Comparison of ENCODE assay signal across 1 cellular context in the genomic region with DNA sequence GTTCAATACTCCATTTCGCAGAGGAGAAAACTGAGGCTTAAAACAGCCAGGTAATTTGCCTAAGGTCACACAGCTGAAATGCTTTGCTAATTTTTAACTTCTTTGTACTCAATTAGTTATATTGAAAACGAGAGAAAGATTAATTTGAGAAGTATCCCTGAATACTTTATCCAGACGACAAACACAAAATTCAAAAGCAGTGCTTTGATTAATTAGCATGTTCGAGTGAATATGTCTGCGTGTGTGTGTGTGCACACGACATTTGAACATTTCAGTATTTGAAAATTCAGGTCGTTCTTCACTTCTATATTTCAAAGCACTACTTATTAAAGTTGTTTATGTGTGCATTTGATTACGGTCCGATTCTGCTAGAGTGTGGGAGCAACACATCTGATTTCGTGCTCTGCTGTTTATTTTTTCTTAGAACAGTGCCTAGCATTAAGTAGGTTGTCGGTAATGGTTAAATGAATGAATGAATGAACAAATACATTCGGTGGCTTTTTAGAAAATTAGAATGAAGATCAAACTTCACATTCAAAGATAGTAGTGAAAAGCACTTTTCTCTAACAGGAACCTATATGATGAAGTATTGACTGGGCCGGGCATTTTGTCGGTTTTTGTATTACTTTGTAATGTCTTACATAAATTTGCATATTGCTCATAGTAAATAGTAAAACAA.
A peak's percentile ranks its signal among the peaks of the same experiment; 100 is the strongest.
TF ChIP-seq lines count a peak whose summit lies in the region.

No MANE protein-coding gene starts in this region.

TF ChIP-seq in K562, 482 proteins besides CTCF, POLR2A, EP300 and RAD21 (continued from another document and continues in another):
- TF ChIP-seq, protein P1, sequence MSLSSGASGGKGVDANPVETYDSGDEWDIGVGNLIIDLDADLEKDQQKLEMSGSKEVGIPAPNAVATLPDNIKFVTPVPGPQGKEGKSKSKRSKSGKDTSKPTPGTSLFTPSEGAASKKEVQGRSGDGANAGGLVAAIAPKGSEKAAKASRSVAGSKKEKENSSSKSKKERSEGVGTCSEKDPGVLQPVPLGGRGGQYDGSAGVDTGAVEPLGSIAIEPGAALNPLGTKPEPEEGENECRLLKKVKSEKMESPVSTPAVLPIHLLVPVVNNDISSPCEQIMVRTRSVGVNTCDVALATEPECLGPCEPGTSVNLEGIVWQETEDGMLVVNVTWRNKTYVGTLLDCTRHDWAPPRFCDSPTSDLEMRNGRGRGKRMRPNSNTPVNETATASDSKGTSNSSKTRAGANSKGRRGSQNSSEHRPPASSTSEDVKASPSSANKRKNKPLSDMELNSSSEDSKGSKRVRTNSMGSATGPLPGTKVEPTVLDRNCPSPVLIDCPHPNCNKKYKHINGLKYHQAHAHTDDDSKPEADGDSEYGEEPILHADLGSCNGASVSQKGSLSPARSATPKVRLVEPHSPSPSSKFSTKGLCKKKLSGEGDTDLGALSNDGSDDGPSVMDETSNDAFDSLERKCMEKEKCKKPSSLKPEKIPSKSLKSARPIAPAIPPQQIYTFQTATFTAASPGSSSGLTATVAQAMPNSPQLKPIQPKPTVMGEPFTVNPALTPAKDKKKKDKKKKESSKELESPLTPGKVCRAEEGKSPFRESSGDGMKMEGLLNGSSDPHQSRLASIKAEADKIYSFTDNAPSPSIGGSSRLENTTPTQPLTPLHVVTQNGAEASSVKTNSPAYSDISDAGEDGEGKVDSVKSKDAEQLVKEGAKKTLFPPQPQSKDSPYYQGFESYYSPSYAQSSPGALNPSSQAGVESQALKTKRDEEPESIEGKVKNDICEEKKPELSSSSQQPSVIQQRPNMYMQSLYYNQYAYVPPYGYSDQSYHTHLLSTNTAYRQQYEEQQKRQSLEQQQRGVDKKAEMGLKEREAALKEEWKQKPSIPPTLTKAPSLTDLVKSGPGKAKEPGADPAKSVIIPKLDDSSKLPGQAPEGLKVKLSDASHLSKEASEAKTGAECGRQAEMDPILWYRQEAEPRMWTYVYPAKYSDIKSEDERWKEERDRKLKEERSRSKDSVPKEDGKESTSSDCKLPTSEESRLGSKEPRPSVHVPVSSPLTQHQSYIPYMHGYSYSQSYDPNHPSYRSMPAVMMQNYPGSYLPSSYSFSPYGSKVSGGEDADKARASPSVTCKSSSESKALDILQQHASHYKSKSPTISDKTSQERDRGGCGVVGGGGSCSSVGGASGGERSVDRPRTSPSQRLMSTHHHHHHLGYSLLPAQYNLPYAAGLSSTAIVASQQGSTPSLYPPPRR (CRISPR knock-in tag; IDR thresholded peaks at IDR 0.05; ENCODE audit: borderline replicate concordance): no peak
- TF ChIP-seq, protein P2, sequence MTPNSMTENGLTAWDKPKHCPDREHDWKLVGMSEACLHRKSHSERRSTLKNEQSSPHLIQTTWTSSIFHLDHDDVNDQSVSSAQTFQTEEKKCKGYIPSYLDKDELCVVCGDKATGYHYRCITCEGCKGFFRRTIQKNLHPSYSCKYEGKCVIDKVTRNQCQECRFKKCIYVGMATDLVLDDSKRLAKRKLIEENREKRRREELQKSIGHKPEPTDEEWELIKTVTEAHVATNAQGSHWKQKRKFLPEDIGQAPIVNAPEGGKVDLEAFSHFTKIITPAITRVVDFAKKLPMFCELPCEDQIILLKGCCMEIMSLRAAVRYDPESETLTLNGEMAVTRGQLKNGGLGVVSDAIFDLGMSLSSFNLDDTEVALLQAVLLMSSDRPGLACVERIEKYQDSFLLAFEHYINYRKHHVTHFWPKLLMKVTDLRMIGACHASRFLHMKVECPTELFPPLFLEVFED (CRISPR knock-in tag; conservative IDR thresholded peaks at IDR 0.05): no peak
- TF ChIP-seq ZNF24 (IDR thresholded peaks at IDR 0.05) (peak; percentile 88), IRF2 (CRISPR knock-in tag; IDR thresholded peaks at IDR 0.05) (no peak), RFX1 (IDR thresholded peaks at IDR 0.05) (no peak), E2F1 (CRISPR knock-in tag; IDR thresholded peaks at IDR 0.05) (no peak), MXI1 (IDR thresholded peaks at IDR 0.05; ENCODE audit: low read depth, low read length) (peak; percentile 14; the same call in 1 of the 2 replicates), MEIS2 (IDR thresholded peaks at IDR 0.05; ENCODE audit: partially characterized antibody) (peak; percentile 1), NR2C2 (CRISPR knock-in tag; IDR thresholded peaks at IDR 0.05) (no peak), NR2C2 (tag; IDR thresholded peaks at IDR 0.05) (no peak), ADNP (tag; IDR thresholded peaks at IDR 0.05) (peak; percentile 78), CHD1 (IDR thresholded peaks at IDR 0.05; ENCODE audit: low read length) (peak; percentile 12), KDM5B (IDR thresholded peaks at IDR 0.05; ENCODE audit: insufficient replicate concordance, low read depth, low read length) (no peak), ZNF263 (CRISPR knock-in tag; IDR thresholded peaks at IDR 0.05; ENCODE audit: borderline replicate concordance) (no peak), ZNF217 (CRISPR knock-in tag; IDR thresholded peaks at IDR 0.05) (no peak), SRSF9 (IDR thresholded peaks at IDR 0.05; ENCODE audit: borderline replicate concordance, low read depth, low read length) (no peak), NCOR1 (IDR thresholded peaks at IDR 0.05) (no peak), SRF (CRISPR knock-in tag; IDR thresholded peaks at IDR 0.05) (no peak), ZNF274 (IDR thresholded peaks at IDR 0.05; ENCODE audit: borderline replicate concordance, low read depth, low read length) (no peak), GABPB1 (CRISPR knock-in tag; IDR thresholded peaks at IDR 0.05) (no peak), ZBTB7A (IDR thresholded peaks at IDR 0.05; ENCODE audit: borderline replicate concordance, control insufficient read depth, low read depth, low read length) (no peak), CREBBP (IDR thresholded peaks at IDR 0.05; ENCODE audit: low read depth, low read length) (no peak), RB1 (IDR thresholded peaks at IDR 0.05; ENCODE audit: low read depth) (no peak), IFI16 (CRISPR knock-in tag; IDR thresholded peaks at IDR 0.05) (no peak), SP2 (IDR thresholded peaks at IDR 0.05; ENCODE audit: extremely low read depth, low read depth, low read length, poor library complexity, severe bottlenecking) (no peak), ZKSCAN1 (IDR thresholded peaks at IDR 0.05; ENCODE audit: low read depth, low read length) (no peak)
- TF ChIP-seq, protein P3, sequence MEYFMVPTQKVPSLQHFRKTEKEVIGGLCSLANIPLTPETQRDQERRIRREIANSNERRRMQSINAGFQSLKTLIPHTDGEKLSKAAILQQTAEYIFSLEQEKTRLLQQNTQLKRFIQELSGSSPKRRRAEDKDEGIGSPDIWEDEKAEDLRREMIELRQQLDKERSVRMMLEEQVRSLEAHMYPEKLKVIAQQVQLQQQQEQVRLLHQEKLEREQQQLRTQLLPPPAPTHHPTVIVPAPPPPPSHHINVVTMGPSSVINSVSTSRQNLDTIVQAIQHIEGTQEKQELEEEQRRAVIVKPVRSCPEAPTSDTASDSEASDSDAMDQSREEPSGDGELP (CRISPR knock-in tag; IDR thresholded peaks at IDR 0.05; ENCODE audit: borderline replicate concordance): no peak
- TF ChIP-seq, protein P4, sequence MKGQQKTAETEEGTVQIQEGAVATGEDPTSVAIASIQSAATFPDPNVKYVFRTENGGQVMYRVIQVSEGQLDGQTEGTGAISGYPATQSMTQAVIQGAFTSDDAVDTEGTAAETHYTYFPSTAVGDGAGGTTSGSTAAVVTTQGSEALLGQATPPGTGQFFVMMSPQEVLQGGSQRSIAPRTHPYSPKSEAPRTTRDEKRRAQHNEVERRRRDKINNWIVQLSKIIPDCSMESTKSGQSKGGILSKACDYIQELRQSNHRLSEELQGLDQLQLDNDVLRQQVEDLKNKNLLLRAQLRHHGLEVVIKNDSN (CRISPR knock-in tag; IDR thresholded peaks at IDR 0.05): no peak
- TF ChIP-seq, protein P5, sequence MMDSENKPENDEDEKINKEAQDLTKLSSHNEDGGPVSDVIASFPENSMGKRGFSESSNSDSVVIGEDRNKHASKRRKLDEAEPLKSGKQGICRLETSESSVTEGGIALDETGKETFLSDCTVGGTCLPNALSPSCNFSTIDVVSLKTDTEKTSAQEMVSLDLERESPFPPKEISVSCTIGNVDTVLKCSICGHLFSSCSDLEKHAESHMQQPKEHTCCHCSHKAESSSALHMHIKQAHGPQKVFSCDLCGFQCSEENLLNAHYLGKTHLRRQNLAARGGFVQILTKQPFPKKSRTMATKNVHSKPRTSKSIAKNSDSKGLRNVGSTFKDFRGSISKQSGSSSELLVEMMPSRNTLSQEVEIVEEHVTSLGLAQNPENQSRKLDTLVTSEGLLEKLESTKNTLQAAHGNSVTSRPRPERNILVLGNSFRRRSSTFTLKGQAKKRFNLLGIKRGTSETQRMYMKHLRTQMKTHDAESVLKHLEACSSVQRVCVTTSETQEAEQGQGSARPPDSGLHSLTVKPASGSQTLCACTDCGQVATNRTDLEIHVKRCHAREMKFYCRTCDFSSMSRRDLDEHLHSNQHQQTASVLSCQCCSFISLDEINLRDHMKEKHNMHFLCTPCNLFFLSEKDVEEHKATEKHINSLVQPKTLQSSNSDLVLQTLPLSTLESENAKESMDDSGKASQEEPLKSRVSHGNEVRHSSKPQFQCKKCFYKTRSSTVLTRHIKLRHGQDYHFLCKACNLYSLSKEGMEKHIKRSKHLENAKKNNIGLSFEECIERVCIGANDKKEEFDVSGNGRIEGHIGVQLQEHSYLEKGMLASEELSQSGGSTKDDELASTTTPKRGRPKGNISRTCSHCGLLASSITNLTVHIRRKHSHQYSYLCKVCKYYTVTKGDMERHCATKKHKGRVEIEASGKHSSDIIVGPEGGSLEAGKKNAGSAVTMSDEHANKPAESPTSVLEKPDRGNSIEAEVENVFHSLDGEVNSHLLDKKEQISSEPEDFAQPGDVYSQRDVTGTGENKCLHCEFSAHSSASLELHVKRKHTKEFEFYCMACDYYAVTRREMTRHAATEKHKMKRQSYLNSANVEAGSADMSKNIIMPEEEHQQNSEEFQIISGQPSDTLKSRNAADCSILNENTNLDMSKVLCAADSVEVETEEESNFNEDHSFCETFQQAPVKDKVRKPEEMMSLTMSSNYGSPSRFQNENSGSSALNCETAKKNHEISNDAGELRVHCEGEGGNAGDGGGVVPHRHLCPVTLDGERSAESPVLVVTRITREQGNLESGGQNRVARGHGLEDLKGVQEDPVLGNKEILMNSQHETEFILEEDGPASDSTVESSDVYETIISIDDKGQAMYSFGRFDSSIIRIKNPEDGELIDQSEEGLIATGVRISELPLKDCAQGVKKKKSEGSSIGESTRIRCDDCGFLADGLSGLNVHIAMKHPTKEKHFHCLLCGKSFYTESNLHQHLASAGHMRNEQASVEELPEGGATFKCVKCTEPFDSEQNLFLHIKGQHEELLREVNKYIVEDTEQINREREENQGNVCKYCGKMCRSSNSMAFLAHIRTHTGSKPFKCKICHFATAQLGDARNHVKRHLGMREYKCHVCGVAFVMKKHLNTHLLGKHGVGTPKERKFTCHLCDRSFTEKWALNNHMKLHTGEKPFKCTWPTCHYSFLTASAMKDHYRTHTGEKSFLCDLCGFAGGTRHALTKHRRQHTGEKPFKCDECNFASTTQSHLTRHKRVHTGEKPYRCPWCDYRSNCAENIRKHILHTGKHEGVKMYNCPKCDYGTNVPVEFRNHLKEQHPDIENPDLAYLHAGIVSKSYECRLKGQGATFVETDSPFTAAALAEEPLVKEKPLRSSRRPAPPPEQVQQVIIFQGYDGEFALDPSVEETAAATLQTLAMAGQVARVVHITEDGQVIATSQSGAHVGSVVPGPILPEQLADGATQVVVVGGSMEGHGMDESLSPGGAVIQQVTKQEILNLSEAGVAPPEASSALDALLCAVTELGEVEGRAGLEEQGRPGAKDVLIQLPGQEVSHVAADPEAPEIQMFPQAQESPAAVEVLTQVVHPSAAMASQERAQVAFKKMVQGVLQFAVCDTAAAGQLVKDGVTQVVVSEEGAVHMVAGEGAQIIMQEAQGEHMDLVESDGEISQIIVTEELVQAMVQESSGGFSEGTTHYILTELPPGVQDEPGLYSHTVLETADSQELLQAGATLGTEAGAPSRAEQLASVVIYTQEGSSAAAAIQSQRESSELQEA (IDR thresholded peaks at IDR 0.05; ENCODE audit: low read depth): no peak
- TF ChIP-seq, protein P6, sequence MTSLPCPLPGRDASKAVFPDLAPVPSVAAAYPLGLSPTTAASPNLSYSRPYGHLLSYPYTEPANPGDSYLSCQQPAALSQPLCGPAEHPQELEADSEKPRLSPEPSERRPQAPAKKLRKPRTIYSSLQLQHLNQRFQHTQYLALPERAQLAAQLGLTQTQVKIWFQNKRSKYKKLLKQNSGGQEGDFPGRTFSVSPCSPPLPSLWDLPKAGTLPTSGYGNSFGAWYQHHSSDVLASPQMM (CRISPR knock-in tag; IDR thresholded peaks at IDR 0.05): no peak
